In genomic region chr7:21945374-21946227, GRCh38 we compare ENCODE assay signal across 1 cellular context.
TF ChIP-seq lines count a peak whose summit lies in the region.

Gene CDCA7L, minus strand, starts transcription at chr7:21945899. Its CDS starts 95 bp downstream, at chr7:21945804.

TF ChIP-seq in GM12878, 131 proteins besides CTCF, POLR2A, EP300 and RAD21 (continued from another document and continues in another):
- no peak for TF ChIP-seq ATF2 (IDR thresholded peaks at IDR 0.05; ENCODE audit: low read length)
- no peak for TF ChIP-seq KAT2A (conservative IDR thresholded peaks at IDR 0.05; ENCODE audit: control insufficient read depth, low read depth, low read length)
- no peak for TF ChIP-seq PKNOX1 (IDR thresholded peaks at IDR 0.05)
- TF ChIP-seq ZBTB40 (IDR thresholded peaks at IDR 0.05; ENCODE audit: borderline replicate concordance): no peak; the same call in 1 of the 2 replicates
- no peak for TF ChIP-seq SMAD5 (IDR thresholded peaks at IDR 0.05; ENCODE audit: low read depth)
- TF ChIP-seq ZNF274 (IDR thresholded peaks at IDR 0.05; ENCODE audit: insufficient read depth, insufficient read length): no peak
- no peak for TF ChIP-seq ZNF24 (IDR thresholded peaks at IDR 0.05)
- TF ChIP-seq HDAC2 (IDR thresholded peaks at IDR 0.05): no peak
- no peak for TF ChIP-seq SMAD1 (IDR thresholded peaks at IDR 0.05; ENCODE audit: low read depth, partially characterized antibody)
- TF ChIP-seq PML (IDR thresholded peaks at IDR 0.05; ENCODE audit: low read length): peak; percentile 48; the same call in 1 of the 2 replicates
- TF ChIP-seq E4F1 (IDR thresholded peaks at IDR 0.05; ENCODE audit: borderline replicate concordance, partially characterized antibody): peak; percentile 95
- TF ChIP-seq HDAC6 (IDR thresholded peaks at IDR 0.05; ENCODE audit: unreplicated experiment): peak; percentile 98
- 0 out of 2 replicates have a peak, but pooled peaks have one; percentile 34 for TF ChIP-seq YY1 (IDR thresholded peaks at IDR 0.05; ENCODE audit: low read depth, low read length)
- TF ChIP-seq CUX1 (IDR thresholded peaks at IDR 0.05; ENCODE audit: insufficient replicate concordance, low read depth, low read length): no peak
- peak; percentile 94 for TF ChIP-seq LARP7 (IDR thresholded peaks at IDR 0.05)
- TF ChIP-seq NR2F1 (conservative IDR thresholded peaks at IDR 0.05): peak; percentile 60
- no peak for TF ChIP-seq CEBPB (IDR thresholded peaks at IDR 0.05; ENCODE audit: borderline replicate concordance in 1 of 2, low read depth in 2 of 2, low read length in 2 of 2)
- peak; percentile 30; the same call in 1 of the 2 replicates for TF ChIP-seq CREB1 (IDR thresholded peaks at IDR 0.05; ENCODE audit: low read depth)
- peak; percentile 81 for TF ChIP-seq TCF12 (IDR thresholded peaks at IDR 0.05; ENCODE audit: low read depth, low read length)
- TF ChIP-seq PRDM15 (CRISPR knock-in tag; IDR thresholded peaks at IDR 0.05): no peak
- no peak for TF ChIP-seq ZBTB4 (CRISPR knock-in tag; IDR thresholded peaks at IDR 0.05)
- no peak for TF ChIP-seq KDM1A (IDR thresholded peaks at IDR 0.05; ENCODE audit: borderline replicate concordance)
- TF ChIP-seq SIX5 (IDR thresholded peaks at IDR 0.05; ENCODE audit: low read depth, low read length, severe bottlenecking): peak; percentile 22
- no peak for TF ChIP-seq USF2 (IDR thresholded peaks at IDR 0.05; ENCODE audit: borderline replicate concordance, low read depth, low read length)
- TF ChIP-seq RELB (IDR thresholded peaks at IDR 0.05; ENCODE audit: low read depth): peak; percentile 97
- peak; percentile 69; the same call in 1 of the 2 replicates for TF ChIP-seq MXI1 (IDR thresholded peaks at IDR 0.05; ENCODE audit: low read depth, low read length)
